In genomic region chr5:10441083-10441991, GRCh38 we compare ENCODE assay signal across 8 cellular contexts. TPM values are rescaled to one million over a fixed set of nuclear protein-coding genes. Genes with fewer than 3 reads are reported as not detected.
A peak's percentile ranks its signal among the peaks of the same experiment; 100 is the strongest.
DNase-seq lines count a peak whose midpoint lies in the region; ATAC-seq and TF ChIP-seq lines count a peak whose summit lies in the region.

ROPN1L (plus strand) TSS chr5:10441879; CDS start chr5:10442168, 289 bp downstream.

- H3K36me3 ChIP-seq in DND-41 (ENCODE audit: insufficient read depth, low read length), result peaks cover 4% of the 10 kb centered on the region; the same call in 1 of the 2 replicates

- peak within 1 kb of the TSS; percentile 65 for H3K9ac ChIP-seq in DND-41 (ENCODE audit: low read depth, low read length)

- DNase-seq in DND-41, result peak; percentile 79
- peak; percentile 79 for DNase-seq in KG1 (lab: John Stamatoyannopoulos, UW)
- peak; percentile 84 for DNase-seq in RPMI8226
- peak; percentile 79 for DNase-seq in activated T-helper 2 cell treated with anti-CD3 and anti-CD28 coated beads, Interferon-gamma antibody, Interleukin-2, Interleukin-4, amounts not matched to agents 10 μg/mL and 5 μg/mL and 100 μg/mL, durations not matched to agents 14 hours and 24 hours and 36 hours (ENCODE audit: low spot score)
- peak; percentile 78 for DNase-seq in fibroblast of peridontal ligament (ENCODE audit: extremely low read depth)
- DNase-seq in natural killer cell, result peak; percentile 80
- peak; percentile 61 to 76 (median 69) for DNase-seq in stimulated activated naive CD4-positive, alpha-beta T cell (lab: John Stamatoyannopoulos, UW)

- H3K4me1 ChIP-seq in DND-41 (ENCODE audit: insufficient read depth, low read length), result peaks cover 43% of the 10 kb centered on the region

- peaks cover 7% of the 10 kb centered on the region for H3K9me3 Mint-ChIP-seq in activated T-helper 2 cell treated with anti-CD3 and anti-CD28 coated beads, Interferon-gamma antibody, Interleukin-2, Interleukin-4, amounts not matched to agents 10 μg/mL and 5 μg/mL and 100 μg/mL, durations not matched to agents 14 hours and 24 hours and 36 hours
- peaks cover 0 to 2% of the 10 kb centered on the region in 2 donors for H3K9me3 Mint-ChIP-seq in natural killer cell

- H3K4me2 ChIP-seq in DND-41 (ENCODE audit: insufficient read depth, low read length), result peak within 1 kb of the TSS; percentile 97

- no peaks in the 10 kb centered on the region for H4K20me1 ChIP-seq in DND-41 (ENCODE audit: insufficient read depth, low read length)

- intact Hi-C loops in activated T-helper 2 cell treated with anti-CD3 and anti-CD28 coated beads, Interferon-gamma antibody, Interleukin-2, Interleukin-4, amounts not matched to agents 10 μg/mL and 5 μg/mL and 100 μg/mL, durations not matched to agents 14 hours and 24 hours and 36 hours (cut with micrococcal nuclease), result loop anchor here (1.0 to 5.0 kb wide), 3 partner anchors 89 to 321 kb away; partner anchors contain the start of genes ANKRD33B, DAP and MARCHF6
- intact Hi-C loops in natural killer cell (cut with micrococcal nuclease), result loop anchor here (5.0 to 10.0 kb wide), 2 partner anchors 89 to 253 kb away; partner anchors contain the start of gene MARCHF6

- H3K4me3 ChIP-seq in DND-41 (ENCODE audit: low read depth in 1 of 2, low read length in 2 of 2), result peak within 1 kb of the TSS; percentile 44 to 96

- ATAC-seq in DND-41 (ENCODE audit: insufficient read depth, low read depth), result peak; percentile 91
- peak; percentile 96 for ATAC-seq in GM21825 (IDR thresholded peaks at IDR 0.05; ENCODE audit: unreplicated experiment)
- peak; percentile 96 to 97 (median 96) for ATAC-seq in natural killer cell

- TF ChIP-seq CTCF in DND-41 (IDR thresholded peaks at IDR 0.05; ENCODE audit: borderline replicate concordance, extremely low read depth, low read length, poor library complexity, severe bottlenecking) (no peak), natural killer cell (IDR thresholded peaks at IDR 0.05) (no peak)

- H3K27me3 Mint-ChIP-seq in activated T-helper 2 cell treated with anti-CD3 and anti-CD28 coated beads, Interferon-gamma antibody, Interleukin-2, Interleukin-4, amounts not matched to agents 10 μg/mL and 5 μg/mL and 100 μg/mL, durations not matched to agents 14 hours and 24 hours and 36 hours (ENCODE audit: low read depth), result peaks cover 10% of the 10 kb centered on the region
- H3K27me3 Mint-ChIP-seq in natural killer cell (ENCODE audit: low read depth in 2 of 2), result no peaks in the 10 kb centered on the region

- H3K4me3 Mint-ChIP-seq in activated T-helper 2 cell treated with anti-CD3 and anti-CD28 coated beads, Interferon-gamma antibody, Interleukin-2, Interleukin-4, amounts not matched to agents 10 μg/mL and 5 μg/mL and 100 μg/mL, durations not matched to agents 14 hours and 24 hours and 36 hours (ENCODE audit: low read depth), result peak within 1 kb of the TSS; percentile 82
- H3K4me3 Mint-ChIP-seq in natural killer cell, result peak within 1 kb of the TSS; percentile 89

- no peaks in the 10 kb centered on the region for H3K27me3 ChIP-seq in DND-41 (ENCODE audit: insufficient read depth, low read length, poor library complexity)

- no peaks in the 10 kb centered on the region for H3K79me2 ChIP-seq in DND-41 (ENCODE audit: insufficient read depth, low read length)

- no peak within 1 kb of the TSS for H3K27ac Mint-ChIP-seq in activated T-helper 2 cell treated with anti-CD3 and anti-CD28 coated beads, Interferon-gamma antibody, Interleukin-2, Interleukin-4, amounts not matched to agents 10 μg/mL and 5 μg/mL and 100 μg/mL, durations not matched to agents 14 hours and 24 hours and 36 hours
- peak within 1 kb of the TSS; percentile 26 to 83 for H3K27ac Mint-ChIP-seq in natural killer cell

- peaks cover 30% of the 10 kb centered on the region for H3K36me3 Mint-ChIP-seq in activated T-helper 2 cell treated with anti-CD3 and anti-CD28 coated beads, Interferon-gamma antibody, Interleukin-2, Interleukin-4, amounts not matched to agents 10 μg/mL and 5 μg/mL and 100 μg/mL, durations not matched to agents 14 hours and 24 hours and 36 hours (ENCODE audit: low read depth)
- H3K36me3 Mint-ChIP-seq in natural killer cell, result no peaks in the 10 kb centered on the region

- peaks cover 34% of the 10 kb centered on the region for H3K4me1 Mint-ChIP-seq in activated T-helper 2 cell treated with anti-CD3 and anti-CD28 coated beads, Interferon-gamma antibody, Interleukin-2, Interleukin-4, amounts not matched to agents 10 μg/mL and 5 μg/mL and 100 μg/mL, durations not matched to agents 14 hours and 24 hours and 36 hours (ENCODE audit: low read depth)
- peaks cover 38 to 40% of the 10 kb centered on the region in 2 donors for H3K4me1 Mint-ChIP-seq in natural killer cell

- H2AFZ ChIP-seq in DND-41 (ENCODE audit: low read depth, low read length), result peak within 1 kb of the TSS; percentile 98

- H3K9me3 ChIP-seq in DND-41 (ENCODE audit: insufficient read depth, low read length, severe bottlenecking), result no peaks in the 10 kb centered on the region

- peak within 1 kb of the TSS; percentile 58 for H3K27ac ChIP-seq in DND-41 (ENCODE audit: low read length)

RNA-seq across cellular contexts. Expression of gene ROPN1L, which starts in this region (rescaled TPM):
- 0.16 and 0.55 TPM in 2 replicates for total RNA-seq in activated T-helper 2 cell treated with anti-CD3 and anti-CD28 coated beads, Interferon-gamma antibody, Interleukin-2, Interleukin-4, amounts not matched to agents 10 μg/mL and 5 μg/mL and 100 μg/mL, durations not matched to agents 14 hours and 24 hours and 36 hours
- total RNA-seq in natural killer cell, result 1 to 10 TPM; 1.2 to 5.2 (median 4.3) TPM

Comparison
In these comparisons a context has a peak if more than half of its experiments do, and no peak if none do; other contexts are left out.
1. Peak in every context shown above with its lines: DNase-seq, ATAC-seq, H3K4me3 ChIP-seq and H3K27ac ChIP-seq.
2. Peak in DNase-seq in activated T-helper 2 cell treated with anti-CD3 and anti-CD28 coated beads, Interferon-gamma antibody, Interleukin-2, Interleukin-4, amounts not matched to agents 10 μg/mL and 5 μg/mL and 100 μg/mL, durations not matched to agents 14 hours and 24 hours and 36 hours; RNA of the gene not detected or under 1 TPM.